ENCODE assay signal across 1 cellular context in genomic region chr1:205749826-205750682, GRCh38.
A peak's percentile ranks its signal among the peaks of the same experiment; 100 is the strongest.
TF ChIP-seq lines count a peak whose summit lies in the region.

A gene with protein sequence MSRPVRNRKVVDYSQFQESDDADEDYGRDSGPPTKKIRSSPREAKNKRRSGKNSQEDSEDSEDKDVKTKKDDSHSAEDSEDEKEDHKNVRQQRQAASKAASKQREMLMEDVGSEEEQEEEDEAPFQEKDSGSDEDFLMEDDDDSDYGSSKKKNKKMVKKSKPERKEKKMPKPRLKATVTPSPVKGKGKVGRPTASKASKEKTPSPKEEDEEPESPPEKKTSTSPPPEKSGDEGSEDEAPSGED (minus strand): TSS chr1:205750182. CDS start chr1:205749973, 209 bp downstream.

TF ChIP-seq in K562, 482 proteins besides CTCF, POLR2A, EP300 and RAD21 (continued from another document and continues in another):
- TF ChIP-seq, protein P1, sequence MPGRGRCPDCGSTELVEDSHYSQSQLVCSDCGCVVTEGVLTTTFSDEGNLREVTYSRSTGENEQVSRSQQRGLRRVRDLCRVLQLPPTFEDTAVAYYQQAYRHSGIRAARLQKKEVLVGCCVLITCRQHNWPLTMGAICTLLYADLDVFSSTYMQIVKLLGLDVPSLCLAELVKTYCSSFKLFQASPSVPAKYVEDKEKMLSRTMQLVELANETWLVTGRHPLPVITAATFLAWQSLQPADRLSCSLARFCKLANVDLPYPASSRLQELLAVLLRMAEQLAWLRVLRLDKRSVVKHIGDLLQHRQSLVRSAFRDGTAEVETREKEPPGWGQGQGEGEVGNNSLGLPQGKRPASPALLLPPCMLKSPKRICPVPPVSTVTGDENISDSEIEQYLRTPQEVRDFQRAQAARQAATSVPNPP (IDR thresholded peaks at IDR 0.05; ENCODE audit: borderline replicate concordance, insufficient read depth, insufficient read length) = no peak
- TF ChIP-seq COPS2 (conservative IDR thresholded peaks at IDR 0.05) (no peak), TFE3 (CRISPR knock-in tag; IDR thresholded peaks at IDR 0.05) (no peak), EZH2 (IDR thresholded peaks at IDR 0.05; ENCODE audit: borderline replicate concordance, low read depth, low read length) (no peak), JUND (IDR thresholded peaks at IDR 0.05; ENCODE audit: borderline replicate concordance, low read depth, low read length) (peak; percentile 54), JUND (tag; IDR thresholded peaks at IDR 0.05; ENCODE audit: borderline replicate concordance, low read depth, low read length) (peak; percentile 3; the same call in 1 of the 3 replicates), FOSL1 (tag; conservative IDR thresholded peaks at IDR 0.05) (peak; percentile 53), NCOA2 (IDR thresholded peaks at IDR 0.05; ENCODE audit: partially characterized antibody in 2 of 2) (no peak), CHCHD3 (CRISPR knock-in tag; IDR thresholded peaks at IDR 0.05) (no peak), AFF1 (IDR thresholded peaks at IDR 0.05; ENCODE audit: low read depth in 1 of 2, partially characterized antibody in 2 of 2) (peak; percentile 73 to 88), ARNT (IDR thresholded peaks at IDR 0.05) (peak; percentile 43 to 51; a peak in 1 of 4 replicates), ELF1 (tag; IDR thresholded peaks at IDR 0.05) (no peak), TSC22D4 (tag; IDR thresholded peaks at IDR 0.05) (no peak), MAZ (CRISPR knock-in tag; conservative IDR thresholded peaks at IDR 0.05 in 1 of 2, IDR thresholded peaks at IDR 0.05 in 1 of 2) (peak; percentile 82 to 87), U2AF1 (optimal IDR thresholded peaks at IDR 0.05; ENCODE audit: low read depth, low read length) (no peak), ZNF146 (CRISPR knock-in tag; IDR thresholded peaks at IDR 0.05; ENCODE audit: unreplicated experiment) (no peak), CEBPB (tag; IDR thresholded peaks at IDR 0.05) (no peak), ZNF24 (IDR thresholded peaks at IDR 0.05) (no peak), MIER1 (IDR thresholded peaks at IDR 0.05; ENCODE audit: low read depth) (no peak), ZNF780A (CRISPR knock-in tag; IDR thresholded peaks at IDR 0.05) (no peak), HMGN3 (IDR thresholded peaks at IDR 0.05; ENCODE audit: borderline replicate concordance, extremely low read depth, insufficient read length, low read depth, low read length) (no peak), ZSCAN32 (CRISPR knock-in tag; IDR thresholded peaks at IDR 0.05) (no peak)
- TF ChIP-seq, protein P2, sequence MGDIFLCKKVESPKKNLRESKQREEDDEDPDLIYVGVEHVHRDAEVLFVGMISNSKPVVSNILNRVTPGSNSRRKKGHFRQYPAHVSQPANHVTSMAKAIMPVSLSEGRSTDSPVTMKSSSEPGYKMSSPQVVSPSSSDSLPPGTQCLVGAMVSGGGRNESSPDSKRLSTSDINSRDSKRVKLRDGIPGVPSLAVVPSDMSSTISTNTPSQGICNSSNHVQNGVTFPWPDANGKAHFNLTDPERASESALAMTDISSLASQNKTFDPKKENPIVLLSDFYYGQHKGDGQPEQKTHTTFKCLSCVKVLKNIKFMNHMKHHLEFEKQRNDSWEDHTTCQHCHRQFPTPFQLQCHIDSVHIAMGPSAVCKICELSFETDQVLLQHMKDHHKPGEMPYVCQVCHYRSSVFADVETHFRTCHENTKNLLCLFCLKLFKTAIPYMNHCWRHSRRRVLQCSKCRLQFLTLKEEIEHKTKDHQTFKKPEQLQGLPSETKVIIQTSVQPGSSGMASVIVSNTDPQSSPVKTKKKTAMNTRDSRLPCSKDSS (IDR thresholded peaks at IDR 0.05; ENCODE audit: low read depth, partially characterized antibody) = no peak
- TF ChIP-seq, protein P3, sequence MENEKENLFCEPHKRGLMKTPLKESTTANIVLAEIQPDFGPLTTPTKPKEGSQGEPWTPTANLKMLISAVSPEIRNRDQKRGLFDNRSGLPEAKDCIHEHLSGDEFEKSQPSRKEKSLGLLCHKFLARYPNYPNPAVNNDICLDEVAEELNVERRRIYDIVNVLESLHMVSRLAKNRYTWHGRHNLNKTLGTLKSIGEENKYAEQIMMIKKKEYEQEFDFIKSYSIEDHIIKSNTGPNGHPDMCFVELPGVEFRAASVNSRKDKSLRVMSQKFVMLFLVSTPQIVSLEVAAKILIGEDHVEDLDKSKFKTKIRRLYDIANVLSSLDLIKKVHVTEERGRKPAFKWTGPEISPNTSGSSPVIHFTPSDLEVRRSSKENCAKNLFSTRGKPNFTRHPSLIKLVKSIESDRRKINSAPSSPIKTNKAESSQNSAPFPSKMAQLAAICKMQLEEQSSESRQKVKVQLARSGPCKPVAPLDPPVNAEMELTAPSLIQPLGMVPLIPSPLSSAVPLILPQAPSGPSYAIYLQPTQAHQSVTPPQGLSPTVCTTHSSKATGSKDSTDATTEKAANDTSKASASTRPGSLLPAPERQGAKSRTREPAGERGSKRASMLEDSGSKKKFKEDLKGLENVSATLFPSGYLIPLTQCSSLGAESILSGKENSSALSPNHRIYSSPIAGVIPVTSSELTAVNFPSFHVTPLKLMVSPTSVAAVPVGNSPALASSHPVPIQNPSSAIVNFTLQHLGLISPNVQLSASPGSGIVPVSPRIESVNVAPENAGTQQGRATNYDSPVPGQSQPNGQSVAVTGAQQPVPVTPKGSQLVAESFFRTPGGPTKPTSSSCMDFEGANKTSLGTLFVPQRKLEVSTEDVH (IDR thresholded peaks at IDR 0.05; ENCODE audit: low read depth, partially characterized antibody) = peak; percentile 93
- TF ChIP-seq, protein P4, sequence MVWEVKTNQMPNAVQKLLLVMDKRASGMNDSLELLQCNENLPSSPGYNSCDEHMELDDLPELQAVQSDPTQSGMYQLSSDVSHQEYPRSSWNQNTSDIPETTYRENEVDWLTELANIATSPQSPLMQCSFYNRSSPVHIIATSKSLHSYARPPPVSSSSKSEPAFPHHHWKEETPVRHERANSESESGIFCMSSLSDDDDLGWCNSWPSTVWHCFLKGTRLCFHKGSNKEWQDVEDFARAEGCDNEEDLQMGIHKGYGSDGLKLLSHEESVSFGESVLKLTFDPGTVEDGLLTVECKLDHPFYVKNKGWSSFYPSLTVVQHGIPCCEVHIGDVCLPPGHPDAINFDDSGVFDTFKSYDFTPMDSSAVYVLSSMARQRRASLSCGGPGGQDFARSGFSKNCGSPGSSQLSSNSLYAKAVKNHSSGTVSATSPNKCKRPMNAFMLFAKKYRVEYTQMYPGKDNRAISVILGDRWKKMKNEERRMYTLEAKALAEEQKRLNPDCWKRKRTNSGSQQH (CRISPR knock-in tag; IDR thresholded peaks at IDR 0.05) = 0 out of 2 replicates have a peak, but pooled peaks have one; percentile 62
- TF ChIP-seq, protein P5, sequence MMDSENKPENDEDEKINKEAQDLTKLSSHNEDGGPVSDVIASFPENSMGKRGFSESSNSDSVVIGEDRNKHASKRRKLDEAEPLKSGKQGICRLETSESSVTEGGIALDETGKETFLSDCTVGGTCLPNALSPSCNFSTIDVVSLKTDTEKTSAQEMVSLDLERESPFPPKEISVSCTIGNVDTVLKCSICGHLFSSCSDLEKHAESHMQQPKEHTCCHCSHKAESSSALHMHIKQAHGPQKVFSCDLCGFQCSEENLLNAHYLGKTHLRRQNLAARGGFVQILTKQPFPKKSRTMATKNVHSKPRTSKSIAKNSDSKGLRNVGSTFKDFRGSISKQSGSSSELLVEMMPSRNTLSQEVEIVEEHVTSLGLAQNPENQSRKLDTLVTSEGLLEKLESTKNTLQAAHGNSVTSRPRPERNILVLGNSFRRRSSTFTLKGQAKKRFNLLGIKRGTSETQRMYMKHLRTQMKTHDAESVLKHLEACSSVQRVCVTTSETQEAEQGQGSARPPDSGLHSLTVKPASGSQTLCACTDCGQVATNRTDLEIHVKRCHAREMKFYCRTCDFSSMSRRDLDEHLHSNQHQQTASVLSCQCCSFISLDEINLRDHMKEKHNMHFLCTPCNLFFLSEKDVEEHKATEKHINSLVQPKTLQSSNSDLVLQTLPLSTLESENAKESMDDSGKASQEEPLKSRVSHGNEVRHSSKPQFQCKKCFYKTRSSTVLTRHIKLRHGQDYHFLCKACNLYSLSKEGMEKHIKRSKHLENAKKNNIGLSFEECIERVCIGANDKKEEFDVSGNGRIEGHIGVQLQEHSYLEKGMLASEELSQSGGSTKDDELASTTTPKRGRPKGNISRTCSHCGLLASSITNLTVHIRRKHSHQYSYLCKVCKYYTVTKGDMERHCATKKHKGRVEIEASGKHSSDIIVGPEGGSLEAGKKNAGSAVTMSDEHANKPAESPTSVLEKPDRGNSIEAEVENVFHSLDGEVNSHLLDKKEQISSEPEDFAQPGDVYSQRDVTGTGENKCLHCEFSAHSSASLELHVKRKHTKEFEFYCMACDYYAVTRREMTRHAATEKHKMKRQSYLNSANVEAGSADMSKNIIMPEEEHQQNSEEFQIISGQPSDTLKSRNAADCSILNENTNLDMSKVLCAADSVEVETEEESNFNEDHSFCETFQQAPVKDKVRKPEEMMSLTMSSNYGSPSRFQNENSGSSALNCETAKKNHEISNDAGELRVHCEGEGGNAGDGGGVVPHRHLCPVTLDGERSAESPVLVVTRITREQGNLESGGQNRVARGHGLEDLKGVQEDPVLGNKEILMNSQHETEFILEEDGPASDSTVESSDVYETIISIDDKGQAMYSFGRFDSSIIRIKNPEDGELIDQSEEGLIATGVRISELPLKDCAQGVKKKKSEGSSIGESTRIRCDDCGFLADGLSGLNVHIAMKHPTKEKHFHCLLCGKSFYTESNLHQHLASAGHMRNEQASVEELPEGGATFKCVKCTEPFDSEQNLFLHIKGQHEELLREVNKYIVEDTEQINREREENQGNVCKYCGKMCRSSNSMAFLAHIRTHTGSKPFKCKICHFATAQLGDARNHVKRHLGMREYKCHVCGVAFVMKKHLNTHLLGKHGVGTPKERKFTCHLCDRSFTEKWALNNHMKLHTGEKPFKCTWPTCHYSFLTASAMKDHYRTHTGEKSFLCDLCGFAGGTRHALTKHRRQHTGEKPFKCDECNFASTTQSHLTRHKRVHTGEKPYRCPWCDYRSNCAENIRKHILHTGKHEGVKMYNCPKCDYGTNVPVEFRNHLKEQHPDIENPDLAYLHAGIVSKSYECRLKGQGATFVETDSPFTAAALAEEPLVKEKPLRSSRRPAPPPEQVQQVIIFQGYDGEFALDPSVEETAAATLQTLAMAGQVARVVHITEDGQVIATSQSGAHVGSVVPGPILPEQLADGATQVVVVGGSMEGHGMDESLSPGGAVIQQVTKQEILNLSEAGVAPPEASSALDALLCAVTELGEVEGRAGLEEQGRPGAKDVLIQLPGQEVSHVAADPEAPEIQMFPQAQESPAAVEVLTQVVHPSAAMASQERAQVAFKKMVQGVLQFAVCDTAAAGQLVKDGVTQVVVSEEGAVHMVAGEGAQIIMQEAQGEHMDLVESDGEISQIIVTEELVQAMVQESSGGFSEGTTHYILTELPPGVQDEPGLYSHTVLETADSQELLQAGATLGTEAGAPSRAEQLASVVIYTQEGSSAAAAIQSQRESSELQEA (IDR thresholded peaks at IDR 0.05; ENCODE audit: low read depth) = no peak
- TF ChIP-seq, protein P6, sequence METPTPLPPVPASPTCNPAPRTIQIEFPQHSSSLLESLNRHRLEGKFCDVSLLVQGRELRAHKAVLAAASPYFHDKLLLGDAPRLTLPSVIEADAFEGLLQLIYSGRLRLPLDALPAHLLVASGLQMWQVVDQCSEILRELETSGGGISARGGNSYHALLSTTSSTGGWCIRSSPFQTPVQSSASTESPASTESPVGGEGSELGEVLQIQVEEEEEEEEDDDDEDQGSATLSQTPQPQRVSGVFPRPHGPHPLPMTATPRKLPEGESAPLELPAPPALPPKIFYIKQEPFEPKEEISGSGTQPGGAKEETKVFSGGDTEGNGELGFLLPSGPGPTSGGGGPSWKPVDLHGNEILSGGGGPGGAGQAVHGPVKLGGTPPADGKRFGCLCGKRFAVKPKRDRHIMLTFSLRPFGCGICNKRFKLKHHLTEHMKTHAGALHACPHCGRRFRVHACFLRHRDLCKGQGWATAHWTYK (CRISPR knock-in tag; IDR thresholded peaks at IDR 0.05) = no peak; the same call in 1 of the 2 replicates
